Comparison of ENCODE assay signal across 33 cellular contexts in genomic region chr18:9788860-9789259, GRCh38.
"Had no signal": no experiment of that assay in that cellular context is flagged by ENCODE, and none has a peak within 500 bp of the region (broad histone marks: within the 10 kb centered on the region; RNA-seq: fewer than 3 reads in every experiment).

No MANE protein-coding gene starts in this region.

- H3K36me3 ChIP-seq: breast epithelium, cardiac muscle cell had no signal

- ATAC-seq: activated naive CD4-positive, alpha-beta T cell treated with anti-CD3 and anti-CD28 coated beads, Interleukin-2, amount 50 U/mL, for 72 hours; activated naive CD8-positive, alpha-beta T cell treated with anti-CD3 and anti-CD28 coated beads, Interleukin-2, amount 50 U/mL, for 24 hours; activated T-cell treated with anti-CD3 and anti-CD28 coated beads, Interleukin-2, amount 50 U/mL, for 4 hours; activated T-cell treated with anti-CD3 and anti-CD28 coated beads, Interleukin-2, amount 50 U/mL, for 72 hours; activated T-helper 17 cell treated with anti-CD3 and anti-CD28 coated beads, Interleukin-2, amount 50 U/mL, for 72 hours; body of pancreas had no signal

- FAIRE-seq: astrocyte, bronchial epithelial cell had no signal

- H3K27me3 ChIP-seq: adrenal gland, ascending aorta, body of pancreas, brain microvascular endothelial cell, breast epithelium, cardiac muscle cell had no signal

- H3K4me1 ChIP-seq: ascending aorta, body of pancreas, breast epithelium had no signal

- DNase-seq: activated effector memory CD4-positive, alpha-beta T cell treated with anti-CD3 and anti-CD28 coated beads, Interleukin-2, amount 50 U/mL, for 16 hours; activated gamma-delta T cell; activated gamma-delta T cell treated with Interleukin-2 at 50 U/mL for 16 hours; activated naive CD4-positive, alpha-beta T cell; activated naive CD4-positive, alpha-beta T cell treated with anti-CD3 and anti-CD28 coated beads for 36 hours; activated naive CD4-positive, alpha-beta T cell treated with anti-CD3 and anti-CD28 coated beads, Interleukin-2, amount 10 ng/mL, durations not matched to agents 7 days and 5 days; activated naive CD4-positive, alpha-beta T cell treated with anti-CD3 and anti-CD28 coated beads, Interleukin-2, amount 50 U/mL, for 16 hours; activated naive CD4-positive, alpha-beta T cell treated with Interleukin-2 at 50 U/mL for 16 hours; activated naive CD8-positive, alpha-beta T cell treated with anti-CD3 and anti-CD28 coated beads for 36 hours; activated naive CD8-positive, alpha-beta T cell treated with anti-CD3 and anti-CD28 coated beads, Interleukin-2, amount 10 ng/mL, durations not matched to agents 7 days and 5 days; activated naive CD8-positive, alpha-beta T cell treated with anti-CD3 and anti-CD28 coated beads, Interleukin-2, amount 50 U/mL, for 24 hours; activated T-cell treated with anti-CD3 and anti-CD28 coated beads, Interleukin-2, amount 50 U/mL, for 1 hour; activated T-cell treated with anti-CD3 and anti-CD28 coated beads, Interleukin-2, amount 50 U/mL, for 24 hours; activated T-cell treated with anti-CD3 and anti-CD28 coated beads, Interleukin-2, amount 50 U/mL, for 4 hours; activated T-cell treated with anti-CD3 and anti-CD28 coated beads, Interleukin-2, amount 50 U/mL, for 48 hours; activated T-cell treated with anti-CD3 and anti-CD28 coated beads, Interleukin-2, amount 50 U/mL, for 72 hours; adrenal gland; amniotic stem cell; amygdala; anterior cingulate cortex; aorta; body of pancreas; brain microvascular endothelial cell; caudate nucleus; central memory CD4-positive, alpha-beta T cell; cerebellar nuclear complex had no signal

- H3K4me3 ChIP-seq: adrenal gland, ascending aorta, body of pancreas, breast epithelium, cardiac muscle cell had no signal

- H3K27ac ChIP-seq: ascending aorta, body of pancreas, breast epithelium, cardiac muscle cell had no signal

- H3K9me3 ChIP-seq: adrenal gland, ascending aorta, body of pancreas, breast epithelium had no signal
